In genomic region chr7:105769951-105770628, GRCh38 we compare ENCODE assay signal across 12 cellular contexts.
DNase-seq lines count a peak whose midpoint lies in the region; ATAC-seq, FAIRE-seq and TF ChIP-seq lines count a peak whose summit lies in the region.
"Had no signal": no experiment of that assay in that cellular context is flagged by ENCODE, and none has a peak within 500 bp of the region (broad histone marks: within the 10 kb centered on the region; RNA-seq: fewer than 3 reads in every experiment).

No MANE protein-coding gene starts in this region.

- no peak for TF ChIP-seq CTCF in SK-N-SH (IDR thresholded peaks at IDR 0.05)
- no peak for TF ChIP-seq CTCF in neural progenitor cell (IDR thresholded peaks at IDR 0.05)
- TF ChIP-seq CTCF in uterus (IDR thresholded peaks at IDR 0.05), result no peak

- DNase-seq in GM12891 (ENCODE audit: insufficient read length, low spot score), result no peak
- peak; percentile 37 for DNase-seq in SK-N-SH
- DNase-seq in left kidney (ENCODE audit: low read depth, low spot score), result peak; percentile 39
- DNase-seq in neural progenitor cell (ENCODE audit: low spot score), result no peak
- DNase-seq in uterus, result no peak
- no peak for DNase-seq in activated gamma-delta T cell treated with Interleukin-2 at 50 U/mL for 16 hours
- DNase-seq: activated gamma-delta T cell, DMS79 treated with DMSO at 0.1 percent for 48 hours, midbrain, NCI-H1436 treated with DMSO at 0.1 percent for 48 hours had no signal

- intact Hi-C loops in uterus (cut with DNase I; ENCODE audit: low total_unique reads), result no loop called here

- H3K4me3 ChIP-seq in ACC112 (ENCODE audit: low read depth, low read length) (no peak overlapping the region), SK-N-SH (ENCODE audit: low read depth in 2 of 2, low read length in 1 of 2) (no peak overlapping the region), neural progenitor cell (no peak overlapping the region), uterus (no peak overlapping the region)

- peaks cover 6% of the 10 kb centered on the region for H3K36me3 ChIP-seq in ACC112 (ENCODE audit: insufficient read depth, low read length)
- peaks cover 2 to 5% of the 10 kb centered on the region in 2 experiments for H3K36me3 ChIP-seq in SK-N-SH (replicated peaks in 1 of 2; ENCODE audit: control insufficient read depth in 1 of 2, insufficient read depth in 2 of 2, low read length in 1 of 2)
- H3K36me3 ChIP-seq in neural progenitor cell, result no peaks in the 10 kb centered on the region
- no peaks in the 10 kb centered on the region for H3K36me3 ChIP-seq in uterus

- H3K4me2 ChIP-seq in SK-N-SH (peak overlapping the region; percentile 6; the same call in 1 of the 2 replicates), neural progenitor cell (no peak overlapping the region)

- no peaks in the 10 kb centered on the region for H3K27me3 Mint-ChIP-seq in neural progenitor cell (ENCODE audit: insufficient read depth, low read depth)

- peaks cover 9% of the 10 kb centered on the region for H3F3A ChIP-seq in SK-N-SH (replicated peaks; ENCODE audit: insufficient read depth)
- no peaks in the 10 kb centered on the region for H3F3A ChIP-seq in neural progenitor cell (ENCODE audit: low read depth)

- H3K27ac Mint-ChIP-seq in neural progenitor cell, result no peak overlapping the region

- TF ChIP-seq POLR2A in GM12891 (IDR thresholded peaks at IDR 0.05; ENCODE audit: low read depth, low read length) (no peak), uterus (IDR thresholded peaks at IDR 0.05) (no peak)

- peaks cover 36% of the 10 kb centered on the region for H3K4me1 Mint-ChIP-seq in neural progenitor cell

- no peak overlapping the region for H3K9ac ChIP-seq in SK-N-SH
- H3K9ac ChIP-seq in neural progenitor cell, result no peak overlapping the region

- POLR2A ChIA-PET in SK-N-SH (lab: Yijun Ruan, JAX), result no interaction called here

- H3K4me1 ChIP-seq in ACC112 (ENCODE audit: control insufficient read depth, insufficient read depth, low read length, unreplicated experiment) (peaks cover 17% of the 10 kb centered on the region), SK-N-SH (ENCODE audit: control insufficient read depth in 1 of 2, insufficient read depth in 2 of 2, low read depth in 1 of 2, low read length in 1 of 2) (peaks cover 26 to 35% of the 10 kb centered on the region in 2 experiments), neural progenitor cell (peaks cover 13% of the 10 kb centered on the region), uterus (no peaks in the 10 kb centered on the region)

- no peak; the same call in none of the 2 replicates for TF ChIP-seq RAD21 in SK-N-SH (IDR thresholded peaks at IDR 0.05; ENCODE audit: low read length)

- H3K9me3 ChIP-seq in SK-N-SH (no peaks in the 10 kb centered on the region), neural progenitor cell (ENCODE audit: low read depth) (no peaks in the 10 kb centered on the region), uterus (no peaks in the 10 kb centered on the region)

- H3K79me2 ChIP-seq in ACC112 (ENCODE audit: control insufficient read depth, insufficient read depth, low read length, unreplicated experiment), result no peaks in the 10 kb centered on the region
- H3K79me2 ChIP-seq in SK-N-SH (ENCODE audit: insufficient read depth), result no peaks in the 10 kb centered on the region
- no peaks in the 10 kb centered on the region for H3K79me2 ChIP-seq in neural progenitor cell (ENCODE audit: low read depth)

- 25% methylated on average over 8 of the region's 8 CpGs for WGBS in SK-N-SH (ENCODE audit: low lambda C conversion rate)

- H3K27ac ChIP-seq in ACC112 (ENCODE audit: low read depth, low read length) (peak overlapping the region; percentile 2; the same call in 1 of the 2 replicates), SK-N-SH (ENCODE audit: low read depth in 2 of 2, low read length in 1 of 2) (peak overlapping the region; percentile 49 to 72; a peak in 3 of 4 replicates), neural progenitor cell (no peak overlapping the region), uterus (no peak overlapping the region)

- H2AFZ ChIP-seq in ACC112 (ENCODE audit: low read length, unreplicated experiment) (no peak overlapping the region), SK-N-SH (ENCODE audit: low read depth) (no peak overlapping the region), neural progenitor cell (replicated peaks) (no peak overlapping the region)

- H3K27me3 ChIP-seq in ACC112 (ENCODE audit: insufficient read depth, low read length) (no peaks in the 10 kb centered on the region), SK-N-SH (ENCODE audit: insufficient read depth) (no peaks in the 10 kb centered on the region), neural progenitor cell (no peaks in the 10 kb centered on the region), uterus (no peaks in the 10 kb centered on the region)

- H3K9me2 ChIP-seq in SK-N-SH, result no peaks in the 10 kb centered on the region

- H4K20me1 ChIP-seq in SK-N-SH (ENCODE audit: insufficient read depth), result no peaks in the 10 kb centered on the region
- H4K20me1 ChIP-seq in neural progenitor cell (ENCODE audit: low read depth), result peaks cover 26% of the 10 kb centered on the region

- TF ChIP-seq EP300 in SK-N-SH (IDR thresholded peaks at IDR 0.05; ENCODE audit: borderline replicate concordance in 1 of 2, low read depth in 1 of 2, low read length in 1 of 2), result peak; percentile 50 to 61; a peak in 1 of 4 replicates

- H3K36me3 Mint-ChIP-seq in neural progenitor cell, result peaks cover 8% of the 10 kb centered on the region

- peak; percentile 48 for FAIRE-seq in GM12891 (lab: Jason Lieb, UNC)

- CTCF ChIA-PET in SK-N-SH (lab: Yijun Ruan, JAX), result interaction anchor here (0.6 to 18.1 kb wide), 10 partner anchors 9 to 1221 kb away, joined by 3 to 356 read pairs (median 4); no protein-coding TSS in a partner anchor

- ATAC-seq in GM18907 (IDR thresholded peaks at IDR 0.05; ENCODE audit: unreplicated experiment), result no peak

- no peaks in the 10 kb centered on the region for H3K9me3 Mint-ChIP-seq in neural progenitor cell

- H3K4me3 Mint-ChIP-seq in neural progenitor cell, result no peak overlapping the region

TF ChIP-seq in GM12891, 5 proteins besides CTCF, POLR2A, EP300 and RAD21:
- no peak for TF ChIP-seq SPI1 (IDR thresholded peaks at IDR 0.05; ENCODE audit: low read depth, low read length)
- no peak for TF ChIP-seq POLR2AphosphoS5 (IDR thresholded peaks at IDR 0.05; ENCODE audit: low read depth, low read length)
- TF ChIP-seq TAF1 (IDR thresholded peaks at IDR 0.05; ENCODE audit: low read depth, low read length), result no peak
- TF ChIP-seq PAX5 (IDR thresholded peaks at IDR 0.05; ENCODE audit: insufficient read depth, low read length, severe bottlenecking), result no peak
- TF ChIP-seq POU2F2 (IDR thresholded peaks at IDR 0.05; ENCODE audit: low read depth, low read length), result no peak
TF ChIP-seq in GM12891: peak in this region for 0.

TF ChIP-seq in SK-N-SH, 30 proteins besides CTCF, POLR2A, EP300 and RAD21:
- no peak for TF ChIP-seq ELF1 (IDR thresholded peaks at IDR 0.05)
- peak; percentile 88 for TF ChIP-seq MAX (IDR thresholded peaks at IDR 0.05; ENCODE audit: low read depth)
- no peak for TF ChIP-seq GATA2 (CRISPR knock-in tag; IDR thresholded peaks at IDR 0.05)
- peak; percentile 96 for TF ChIP-seq MXI1 (IDR thresholded peaks at IDR 0.05; ENCODE audit: low read depth, low read length)
- peak; percentile 89 for TF ChIP-seq PBX3 (IDR thresholded peaks at IDR 0.05)
- TF ChIP-seq RXRA (IDR thresholded peaks at IDR 0.05; ENCODE audit: borderline replicate concordance, low read depth), result no peak
- TF ChIP-seq SIN3A (IDR thresholded peaks at IDR 0.05; ENCODE audit: borderline replicate concordance, low read depth, low read length), result 0 out of 2 replicates have a peak, but pooled peaks have one; percentile 40
- TF ChIP-seq TEAD4 (IDR thresholded peaks at IDR 0.05; ENCODE audit: borderline replicate concordance, insufficient read depth), result peak; percentile 42; the same call in 1 of the 2 replicates
- no peak for TF ChIP-seq RCOR1 (IDR thresholded peaks at IDR 0.05; ENCODE audit: low read length)
- TF ChIP-seq POLR2AphosphoS5 (IDR thresholded peaks at IDR 0.05; ENCODE audit: low read depth, low read length), result 0 out of 2 replicates have a peak, but pooled peaks have one; percentile 26
- peak; percentile 78 for TF ChIP-seq NFIC (IDR thresholded peaks at IDR 0.05; ENCODE audit: borderline replicate concordance)
- TF ChIP-seq EZH2phosphoT487 (IDR thresholded peaks at IDR 0.05; ENCODE audit: borderline replicate concordance, low read depth), result no peak
- TF ChIP-seq FOSL2 (IDR thresholded peaks at IDR 0.05; ENCODE audit: borderline replicate concordance, low read depth), result 0 out of 2 replicates have a peak, but pooled peaks have one; percentile 6
- TF ChIP-seq FOXM1 (IDR thresholded peaks at IDR 0.05; ENCODE audit: low read depth), result no peak
- TF ChIP-seq JUND (IDR thresholded peaks at IDR 0.05), result peak; percentile 56
- TF ChIP-seq TAF1 (IDR thresholded peaks at IDR 0.05; ENCODE audit: borderline replicate concordance, low read depth, low read length), result no peak
- no peak; the same call in 1 of the 2 replicates for TF ChIP-seq USF2 (IDR thresholded peaks at IDR 0.05; ENCODE audit: borderline replicate concordance, low read depth, low read length)
- peak; percentile 65 for TF ChIP-seq TCF12 (IDR thresholded peaks at IDR 0.05)
- TF ChIP-seq FOXJ3 (CRISPR knock-in tag; IDR thresholded peaks at IDR 0.05), result no peak
- TF ChIP-seq RFX5 (IDR thresholded peaks at IDR 0.05; ENCODE audit: low read length), result no peak
- TF ChIP-seq NRF1 (IDR thresholded peaks at IDR 0.05; ENCODE audit: low read depth, low read length), result no peak

Comparison
In these comparisons a context has a peak if more than half of its experiments do, and no peak if none do; other contexts are left out.
1. H3K27ac ChIP-seq: peak in ACC112 (single experiment) and SK-N-SH (2 of 2); none in neural progenitor cell (single experiment) and uterus (0 of 2).
2. DNase-seq: peak in SK-N-SH (single experiment) and left kidney (single experiment); none in GM12891 (single experiment), neural progenitor cell (single experiment), uterus (0 of 2) and activated gamma-delta T cell treated with Interleukin-2 at 50 U/mL for 16 hours (single experiment).